9 cellular contexts compared by ENCODE assay signal in the genomic region with DNA sequence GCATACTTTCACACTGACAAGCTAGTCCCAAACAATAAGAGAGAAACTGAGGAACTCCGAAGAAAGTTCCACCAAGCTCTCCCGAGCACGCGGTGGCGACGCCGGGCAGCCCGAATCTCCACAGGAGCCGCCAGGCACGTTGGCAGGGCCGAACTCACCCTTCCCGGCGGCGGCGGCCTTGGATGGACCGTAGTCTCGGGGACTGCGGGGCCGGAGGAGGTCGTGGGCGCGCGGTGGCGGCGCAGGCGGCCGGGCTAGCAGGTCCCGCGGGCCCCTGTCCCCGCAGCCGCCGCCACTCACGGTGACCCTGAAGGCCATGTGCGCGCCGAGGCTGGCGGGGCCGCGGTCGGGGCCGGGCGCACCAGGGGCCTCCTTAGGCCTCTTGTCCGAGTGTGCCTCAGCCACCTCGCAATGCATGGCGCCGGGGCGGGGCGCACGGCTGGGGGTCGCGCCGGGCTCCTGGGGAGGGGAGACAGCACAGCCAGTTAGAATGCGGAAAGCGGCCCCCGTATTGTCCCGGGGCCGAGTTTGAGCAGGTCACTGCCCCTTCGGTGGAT. TPM values are rescaled to one million over a fixed set of nuclear protein-coding genes. Genes with fewer than 3 reads are reported as not detected.
DNase-seq lines count a peak whose midpoint lies in the region; ATAC-seq and TF ChIP-seq lines count a peak whose summit lies in the region.
"Had no signal": no experiment of that assay in that cellular context is flagged by ENCODE, and none has a peak within 500 bp of the region (broad histone marks: within the 10 kb centered on the region; RNA-seq: fewer than 3 reads in every experiment).

No MANE protein-coding gene starts in this region.

- peak overlapping the region; percentile 99 for H3K4me2 ChIP-seq in hepatocyte

- no peak for TF ChIP-seq POLR2A in prostate gland (IDR thresholded peaks at IDR 0.05)

- H3K79me2 ChIP-seq in hepatocyte, result no peaks in the 10 kb centered on the region

- no peak overlapping the region for H3K27ac Mint-ChIP-seq in activated T-helper 1 cell treated with anti-CD3 and anti-CD28 coated beads, Interleukin-12 subunit alpha, Interleukin-12 subunit beta, Interleukin-2, Interleukin-4 antibody, amounts not matched to agents 30 ng/mL and 10 ng/mL and 1 ng/mL, durations not matched to agents 14 hours and 24 hours and 36 hours
- H3K27ac Mint-ChIP-seq: stimulated activated naive CD8-positive, alpha-beta T cell treated with anti-CD3 and anti-CD28 coated beads, Interleukin-15, Interleukin-2, amounts not matched to agents 100 ng/mL and 50 ng/mL, for 24 hours had no signal

- WGBS in hepatocyte (ENCODE audit: low lambda C conversion rate, missing lambda C conversion rate), result 8% methylated on average over 53 of the region's 58 CpGs
- 26% methylated on average over 44 of the region's 58 CpGs for WGBS in prostate gland

- H3K4me1 Mint-ChIP-seq in activated T-helper 1 cell treated with anti-CD3 and anti-CD28 coated beads, Interleukin-12 subunit alpha, Interleukin-12 subunit beta, Interleukin-2, Interleukin-4 antibody, amounts not matched to agents 30 ng/mL and 10 ng/mL and 1 ng/mL, durations not matched to agents 14 hours and 24 hours and 36 hours (ENCODE audit: low read depth), result no peaks in the 10 kb centered on the region

- no peak for ATAC-seq in HG02884 (IDR thresholded peaks at IDR 0.05; ENCODE audit: unreplicated experiment)

- no peaks in the 10 kb centered on the region for H3K9me3 ChIP-seq in ES-I3 (ENCODE audit: control insufficient read depth, insufficient read depth, low read length)
- no peaks in the 10 kb centered on the region for H3K9me3 ChIP-seq in hepatocyte (ENCODE audit: low read depth)
- no peaks in the 10 kb centered on the region for H3K9me3 ChIP-seq in prostate gland

- H3K9me2 ChIP-seq in hepatocyte (replicated peaks; ENCODE audit: insufficient read depth), result no peaks in the 10 kb centered on the region

- peaks cover 2% of the 10 kb centered on the region for H3K36me3 Mint-ChIP-seq in activated T-helper 1 cell treated with anti-CD3 and anti-CD28 coated beads, Interleukin-12 subunit alpha, Interleukin-12 subunit beta, Interleukin-2, Interleukin-4 antibody, amounts not matched to agents 30 ng/mL and 10 ng/mL and 1 ng/mL, durations not matched to agents 14 hours and 24 hours and 36 hours (ENCODE audit: low read depth)

- H3K4me3 Mint-ChIP-seq in activated T-helper 1 cell treated with anti-CD3 and anti-CD28 coated beads, Interleukin-12 subunit alpha, Interleukin-12 subunit beta, Interleukin-2, Interleukin-4 antibody, amounts not matched to agents 30 ng/mL and 10 ng/mL and 1 ng/mL, durations not matched to agents 14 hours and 24 hours and 36 hours, result peak overlapping the region; percentile 26
- H3K4me3 Mint-ChIP-seq: stimulated activated naive CD8-positive, alpha-beta T cell treated with anti-CD3 and anti-CD28 coated beads, Interleukin-15, Interleukin-2, amounts not matched to agents 100 ng/mL and 50 ng/mL, for 24 hours had no signal

- peaks cover 62% of the 10 kb centered on the region for H3K27me3 Mint-ChIP-seq in activated T-helper 1 cell treated with anti-CD3 and anti-CD28 coated beads, Interleukin-12 subunit alpha, Interleukin-12 subunit beta, Interleukin-2, Interleukin-4 antibody, amounts not matched to agents 30 ng/mL and 10 ng/mL and 1 ng/mL, durations not matched to agents 14 hours and 24 hours and 36 hours (ENCODE audit: insufficient read depth)

- TF ChIP-seq CTCF in hepatocyte (IDR thresholded peaks at IDR 0.05; ENCODE audit: poor library complexity), result no peak
- no peak for TF ChIP-seq CTCF in prostate gland (IDR thresholded peaks at IDR 0.05)

- intact Hi-C loops in activated T-helper 1 cell treated with anti-CD3 and anti-CD28 coated beads, Interleukin-12 subunit alpha, Interleukin-12 subunit beta, Interleukin-2, Interleukin-4 antibody, amounts not matched to agents 30 ng/mL and 10 ng/mL and 1 ng/mL, durations not matched to agents 14 hours and 24 hours and 36 hours (cut with micrococcal nuclease), result loop anchor here (2.0 kb wide), 1 partner anchor 29 kb away; no protein-coding TSS in a partner anchor
- intact Hi-C loops in prostate gland (cut with DNase I), result no loop called here

- peak overlapping the region; percentile 59; the same call in 1 of the 2 replicates for H3K9ac ChIP-seq in ES-I3 (ENCODE audit: low read depth, low read length)

- H3K36me3 ChIP-seq in ES-I3 (ENCODE audit: insufficient read depth, low read length), result no peaks in the 10 kb centered on the region
- H3K36me3 ChIP-seq in hepatocyte (replicated peaks; ENCODE audit: insufficient read depth, low read depth), result no peaks in the 10 kb centered on the region
- H3K36me3 ChIP-seq in prostate gland, result no peaks in the 10 kb centered on the region

- H3K4me3 ChIP-seq in hepatocyte (no peak overlapping the region), prostate gland (peak overlapping the region; percentile 42 to 44)

- no peak overlapping the region for H3K27ac ChIP-seq in hepatocyte
- peak overlapping the region; percentile 17 to 39 for H3K27ac ChIP-seq in prostate gland

- peaks cover 60% of the 10 kb centered on the region for H3K27me3 ChIP-seq in hepatocyte
- H3K27me3 ChIP-seq in prostate gland (replicated peaks; ENCODE audit: insufficient read depth), result peaks cover 9% of the 10 kb centered on the region

- no peaks in the 10 kb centered on the region for H3K4me1 ChIP-seq in ES-I3 (ENCODE audit: insufficient read depth, low read length)
- H3K4me1 ChIP-seq in hepatocyte (ENCODE audit: insufficient read depth), result peaks cover 25% of the 10 kb centered on the region
- peaks cover 3% of the 10 kb centered on the region for H3K4me1 ChIP-seq in prostate gland (replicated peaks)

- no peaks in the 10 kb centered on the region for H4K20me1 ChIP-seq in hepatocyte (ENCODE audit: insufficient read depth, poor library complexity, severe bottlenecking)

- H3K9me3 Mint-ChIP-seq in activated T-helper 1 cell treated with anti-CD3 and anti-CD28 coated beads, Interleukin-12 subunit alpha, Interleukin-12 subunit beta, Interleukin-2, Interleukin-4 antibody, amounts not matched to agents 30 ng/mL and 10 ng/mL and 1 ng/mL, durations not matched to agents 14 hours and 24 hours and 36 hours, result peaks cover 1% of the 10 kb centered on the region

- H2AFZ ChIP-seq in hepatocyte, result no peak overlapping the region

- DNase-seq in activated T-helper 1 cell treated with anti-CD3 and anti-CD28 coated beads, Interleukin-12 subunit alpha, Interleukin-12 subunit beta, Interleukin-2, Interleukin-4 antibody, amounts not matched to agents 30 ng/mL and 10 ng/mL and 1 ng/mL, durations not matched to agents 14 hours and 24 hours and 36 hours (ENCODE audit: low spot score), result no peak
- DNase-seq in hepatocyte (ENCODE audit: low spot score), result peak; percentile 13
- no peak for DNase-seq in prostate gland (ENCODE audit: low spot score)
- no peak for DNase-seq in AG20443 (ENCODE audit: low spot score)
- no peak for DNase-seq in HK-2 (ENCODE audit: unreplicated experiment)
- DNase-seq in activated CD4-positive, alpha-beta T cell treated with anti-CD3 and anti-CD28 coated beads, Interleukin-2, amount 50 U/mL, for 4 hours, result no peak

RNA-seq across cellular contexts. Expression of gene GLIS1, which starts 1.2 kb away (rescaled TPM):
- total RNA-seq in activated T-helper 1 cell treated with anti-CD3 and anti-CD28 coated beads, Interleukin-12 subunit alpha, Interleukin-12 subunit beta, Interleukin-2, Interleukin-4 antibody, amounts not matched to agents 30 ng/mL and 10 ng/mL and 1 ng/mL, durations not matched to agents 14 hours and 24 hours and 36 hours, result 0.05 TPM in 1 of 2 replicates, not detected in the other
- total RNA-seq in hepatocyte (0.13 and 0.32 TPM in 2 replicates), prostate gland (1 to 10 TPM; 1.1 to 8.1 TPM)
- 1.3 and 1.5 TPM in 2 replicates for polyA plus RNA-seq in hepatocyte
